Comparison of ENCODE assay signal across 15 cellular contexts in the genomic region with DNA sequence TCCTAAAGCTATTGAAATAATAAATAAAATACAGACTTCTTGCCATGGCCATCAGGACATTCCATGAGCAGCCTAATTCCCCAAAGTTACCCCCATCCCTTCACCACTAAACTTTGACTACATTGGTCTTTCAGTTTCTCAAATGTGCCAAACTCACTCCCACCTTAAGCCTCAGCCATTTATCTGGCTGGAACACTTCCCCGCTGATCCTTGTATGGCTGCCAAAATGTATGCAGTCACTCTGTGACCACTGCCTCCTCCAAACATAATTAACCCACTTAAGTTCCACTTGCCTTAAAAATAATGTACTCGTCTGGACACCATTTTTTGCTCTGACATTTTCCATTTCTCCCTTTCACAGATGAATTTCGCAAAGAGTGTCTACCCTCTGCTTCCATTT.
"Had no signal": no experiment of that assay in that cellular context is flagged by ENCODE, and none has a peak within 500 bp of the region (broad histone marks: within the 10 kb centered on the region; RNA-seq: fewer than 3 reads in every experiment).

No MANE protein-coding gene starts in this region.

- H3K27ac ChIP-seq: brain microvascular endothelial cell, tibial artery, uterus had no signal

- H3K4me1 Mint-ChIP-seq: activated CD4-positive, alpha-beta T cell treated with anti-CD3 and anti-CD28 coated beads for 36 hours; activated CD8-positive, alpha-beta memory T cell treated with anti-CD3 and anti-CD28 coated beads, Interleukin-2, amount 10 ng/mL, durations not matched to agents 7 days and 5 days; activated naive CD4-positive, alpha-beta T cell treated with anti-CD3 and anti-CD28 coated beads, Interleukin-2, amount 10 ng/mL, durations not matched to agents 7 days and 5 days; central memory CD8-positive, alpha-beta T cell; nephron had no signal

- ATAC-seq: activated CD4-positive, alpha-beta T cell treated with anti-CD3 and anti-CD28 coated beads for 36 hours; activated CD8-positive, alpha-beta memory T cell treated with anti-CD3 and anti-CD28 coated beads, Interleukin-2, amount 10 ng/mL, durations not matched to agents 7 days and 5 days had no signal

- H3K27me3 Mint-ChIP-seq: activated CD4-positive, alpha-beta memory T cell treated with anti-CD3 and anti-CD28 coated beads for 36 hours; activated CD4-positive, alpha-beta T cell treated with anti-CD3 and anti-CD28 coated beads for 36 hours; activated CD8-positive, alpha-beta memory T cell treated with anti-CD3 and anti-CD28 coated beads, Interleukin-2, amount 10 ng/mL, durations not matched to agents 7 days and 5 days; activated naive CD4-positive, alpha-beta T cell treated with anti-CD3 and anti-CD28 coated beads, Interleukin-2, amount 10 ng/mL, durations not matched to agents 7 days and 5 days; central memory CD8-positive, alpha-beta T cell had no signal

- H3K4me3 Mint-ChIP-seq: activated CD4-positive, alpha-beta memory T cell treated with anti-CD3 and anti-CD28 coated beads for 36 hours; activated CD4-positive, alpha-beta T cell treated with anti-CD3 and anti-CD28 coated beads for 36 hours; activated CD8-positive, alpha-beta memory T cell treated with anti-CD3 and anti-CD28 coated beads, Interleukin-2, amount 10 ng/mL, durations not matched to agents 7 days and 5 days; activated naive CD4-positive, alpha-beta T cell treated with anti-CD3 and anti-CD28 coated beads, Interleukin-2, amount 10 ng/mL, durations not matched to agents 7 days and 5 days; central memory CD8-positive, alpha-beta T cell; nephron had no signal

- H3K36me3 Mint-ChIP-seq: activated CD4-positive, alpha-beta memory T cell treated with anti-CD3 and anti-CD28 coated beads for 36 hours; activated CD8-positive, alpha-beta memory T cell treated with anti-CD3 and anti-CD28 coated beads, Interleukin-2, amount 10 ng/mL, durations not matched to agents 7 days and 5 days; activated naive CD4-positive, alpha-beta T cell treated with anti-CD3 and anti-CD28 coated beads, Interleukin-2, amount 10 ng/mL, durations not matched to agents 7 days and 5 days had no signal

- H3K4me1 ChIP-seq: tibial artery, uterus had no signal

- H3K9me3 Mint-ChIP-seq: activated CD4-positive, alpha-beta memory T cell treated with anti-CD3 and anti-CD28 coated beads for 36 hours; activated naive CD4-positive, alpha-beta T cell treated with anti-CD3 and anti-CD28 coated beads, Interleukin-2, amount 10 ng/mL, durations not matched to agents 7 days and 5 days; central memory CD8-positive, alpha-beta T cell; nephron had no signal

- H3K27ac Mint-ChIP-seq: activated CD4-positive, alpha-beta memory T cell treated with anti-CD3 and anti-CD28 coated beads for 36 hours; activated CD4-positive, alpha-beta T cell treated with anti-CD3 and anti-CD28 coated beads for 36 hours; activated CD8-positive, alpha-beta memory T cell treated with anti-CD3 and anti-CD28 coated beads, Interleukin-2, amount 10 ng/mL, durations not matched to agents 7 days and 5 days; activated naive CD4-positive, alpha-beta T cell treated with anti-CD3 and anti-CD28 coated beads, Interleukin-2, amount 10 ng/mL, durations not matched to agents 7 days and 5 days; nephron had no signal

- DNase-seq: activated CD4-positive, alpha-beta memory T cell treated with anti-CD3 and anti-CD28 coated beads for 36 hours; activated CD4-positive, alpha-beta T cell treated with anti-CD3 and anti-CD28 coated beads for 36 hours; activated CD8-positive, alpha-beta memory T cell treated with anti-CD3 and anti-CD28 coated beads, Interleukin-2, amount 10 ng/mL, durations not matched to agents 7 days and 5 days; activated naive CD4-positive, alpha-beta T cell treated with anti-CD3 and anti-CD28 coated beads, Interleukin-2, amount 10 ng/mL, durations not matched to agents 7 days and 5 days; activated T-cell treated with anti-CD3 and anti-CD28 coated beads, Interleukin-2, amount 50 U/mL, for 1 hour; brain microvascular endothelial cell; effector CD8-positive, alpha-beta T cell; nucleus accumbens; stimulated activated CD4-positive, alpha-beta T cell treated with anti-CD3 and anti-CD28 coated beads, Interleukin-4, amount 100 ng/mL, for 1 hour; stimulated activated naive CD4-positive, alpha-beta T cell; T-helper 9 cell; tibial artery; uterus had no signal

- H3K27me3 ChIP-seq: brain microvascular endothelial cell, tibial artery, uterus had no signal
